Comparison of ENCODE assay signal across 16 cellular contexts in genomic region chr7:46652317-46652716, GRCh38.
DNase-seq lines count a peak whose midpoint lies in the region; ATAC-seq, FAIRE-seq and TF ChIP-seq lines count a peak whose summit lies in the region.
"Had no signal": no experiment of that assay in that cellular context is flagged by ENCODE, and none has a peak within 500 bp of the region (broad histone marks: within the 10 kb centered on the region; RNA-seq: fewer than 3 reads in every experiment).

No MANE protein-coding gene starts in this region.

- WGBS in GM12878 (ENCODE audit: insufficient coverage, insufficient replicate concordance, low lambda C conversion rate, missing lambda C conversion rate): 23% methylated on average over 4 of the region's 4 CpGs
- WGBS in urinary bladder: 90% methylated on average over 4 of the region's 4 CpGs

- no peak for DNase-seq in MCF 10A (ENCODE audit: unreplicated experiment)
- no peak for DNase-seq in breast epithelium (ENCODE audit: low spot score in 2 of 2)
- DNase-seq in GM12878 (ENCODE audit: low read depth, low spot score): no peak
- DNase-seq in keratinocyte (ENCODE audit: low read depth, low spot score): no peak
- no peak for DNase-seq in COLO668 (lab: John Stamatoyannopoulos, UW; ENCODE audit: unreplicated experiment)
- DNase-seq: CD8-positive, alpha-beta T cell; KBM-7; NCI-H1436; NCI-H2029 treated with DMSO at 0.1 percent for 48 hours; NCI-H524; SIG-M5 had no signal

- POLR2A ChIA-PET in MCF 10A (lab: Yijun Ruan, JAX): interaction anchor here (0.7 to 2.7 kb wide), 8 partner anchors 8 to 279 kb away, joined by 3 to 10 read pairs (median 4); no protein-coding TSS in a partner anchor
- POLR2A ChIA-PET in GM12878 (lab: Charles Lee): interaction anchor here (0.8 kb wide), 1 partner anchor 361 kb away, joined by 3 read pairs; no protein-coding TSS in a partner anchor

- dilution Hi-C loops in keratinocyte (cut with MboI; ENCODE audit: extremely low pct_ligation_motif_present, low sequenced_read_pairs): no loop called here

- RAD21 ChIA-PET in GM12878 (lab: Charles Lee; ENCODE audit: unreplicated experiment): interaction anchor here (0.7 to 5.6 kb wide), 9 partner anchors 9 to 294 kb away, joined by 3 to 42 read pairs (median 4); no protein-coding TSS in a partner anchor

- H3K9me3 Mint-ChIP-seq in MCF 10A (ENCODE audit: unreplicated experiment): no peaks in the 10 kb centered on the region

- H4K20me1 ChIP-seq in GM12878 (ENCODE audit: control insufficient read depth, insufficient read depth): no peaks in the 10 kb centered on the region
- no peaks in the 10 kb centered on the region for H4K20me1 ChIP-seq in keratinocyte (ENCODE audit: control insufficient read depth, extremely low read depth, insufficient read depth, low read length)
- H4K20me1 ChIP-seq: BLaER1 had no signal

- no peak for TF ChIP-seq POLR2A in breast epithelium (IDR thresholded peaks at IDR 0.05)
- no peak for TF ChIP-seq POLR2A in GM12878 (IDR thresholded peaks at IDR 0.05; ENCODE audit: low read depth, low read length)

- H3K4me3 ChIP-seq in breast epithelium (no peak overlapping the region), GM12878 (no peak overlapping the region), keratinocyte (ENCODE audit: control insufficient read depth in 2 of 3, extremely low read depth in 1 of 3, insufficient read depth in 2 of 3, low read depth in 1 of 3, low read length in 3 of 3) (peak overlapping the region in 1 of 3 experiments; percentile 6), urinary bladder (ENCODE audit: low read depth, low read length) (no peak overlapping the region)
- H3K4me3 ChIP-seq: BLaER1, HAP-1 had no signal

- H3K27me3 ChIP-seq in breast epithelium: no peaks in the 10 kb centered on the region
- H3K27me3 ChIP-seq in GM12878 (replicated peaks in 1 of 2; ENCODE audit: control insufficient read depth in 2 of 2, insufficient read depth in 2 of 2, low read length in 1 of 2): no peaks in the 10 kb centered on the region
- no peaks in the 10 kb centered on the region for H3K27me3 ChIP-seq in keratinocyte (ENCODE audit: control insufficient read depth, extremely low read depth, insufficient read depth, low read length)
- H3K27me3 ChIP-seq: BLaER1 had no signal

- intact Hi-C loops in MCF 10A (cut with micrococcal nuclease): no loop called here
- intact Hi-C loops in breast epithelium (cut with DNase I; ENCODE audit: low total_unique reads): no loop called here
- intact Hi-C loops in GM12878 (cut with micrococcal nuclease; ENCODE audit: unreplicated experiment): no loop called here

- in situ Hi-C loops in GM12878 (cut with MboI): no loop called here

- H2AFZ ChIP-seq in GM12878 (ENCODE audit: control insufficient read depth, low read depth, low read length): no peak overlapping the region
- no peak overlapping the region for H2AFZ ChIP-seq in keratinocyte (ENCODE audit: control insufficient read depth, low read length)

- H3K9me1 ChIP-seq in keratinocyte (ENCODE audit: control insufficient read depth, extremely low read depth, insufficient read depth, low read length): no peaks in the 10 kb centered on the region

- H3K36me3 ChIP-seq in breast epithelium (no peaks in the 10 kb centered on the region), GM12878 (ENCODE audit: control insufficient read depth in 2 of 2, insufficient read depth in 2 of 2, low read length in 1 of 2) (no peaks in the 10 kb centered on the region), keratinocyte (ENCODE audit: control insufficient read depth in 2 of 2, extremely low read depth in 1 of 2, insufficient read depth in 2 of 2, low read length in 2 of 2) (no peaks in the 10 kb centered on the region), urinary bladder (ENCODE audit: insufficient read depth) (no peaks in the 10 kb centered on the region)
- H3K36me3 ChIP-seq: BLaER1, HAP-1 had no signal

- H3K79me2 ChIP-seq in GM12878 (ENCODE audit: control insufficient read depth, insufficient read depth, low read length): no peaks in the 10 kb centered on the region
- H3K79me2 ChIP-seq in keratinocyte (ENCODE audit: control insufficient read depth, insufficient read depth, low read length): no peaks in the 10 kb centered on the region

- H3K4me1 ChIP-seq in breast epithelium (no peaks in the 10 kb centered on the region), GM12878 (ENCODE audit: control insufficient read depth, insufficient read depth, low read length) (no peaks in the 10 kb centered on the region), keratinocyte (ENCODE audit: control insufficient read depth, extremely low read depth, insufficient read depth, low read length) (peaks cover 39% of the 10 kb centered on the region), urinary bladder (ENCODE audit: insufficient read depth) (peaks cover 2% of the 10 kb centered on the region)
- H3K4me1 ChIP-seq: BLaER1, HAP-1 had no signal

- H3K9me3 ChIP-seq in breast epithelium: no peaks in the 10 kb centered on the region
- H3K9me3 ChIP-seq in GM12878 (replicated peaks; ENCODE audit: control insufficient read depth, insufficient read depth, low read length): no peaks in the 10 kb centered on the region
- peaks cover 4% of the 10 kb centered on the region for H3K9me3 ChIP-seq in keratinocyte (ENCODE audit: control insufficient read depth, low read depth, low read length)
- H3K9me3 ChIP-seq: HAP-1 had no signal

- H3K9ac ChIP-seq in GM12878 (ENCODE audit: control insufficient read depth, insufficient read depth, low read length): no peak overlapping the region
- peak overlapping the region; percentile 92 for H3K9ac ChIP-seq in keratinocyte (ENCODE audit: control insufficient read depth, extremely low read depth, insufficient read depth, low read length)
- H3K9ac ChIP-seq: BLaER1 had no signal

- H3K27ac ChIP-seq in breast epithelium (no peak overlapping the region), GM12878 (ENCODE audit: control insufficient read depth, insufficient read depth) (no peak overlapping the region), keratinocyte (ENCODE audit: control insufficient read depth, insufficient read depth, low read length) (peak overlapping the region; percentile 100), urinary bladder (ENCODE audit: low read depth) (peak overlapping the region; percentile 12)
- H3K27ac ChIP-seq: BLaER1 had no signal

- peak; percentile 66 for ATAC-seq in GM12878
- ATAC-seq in HG02763 (IDR thresholded peaks at IDR 0.05; ENCODE audit: unreplicated experiment): no peak
- no peak for ATAC-seq in GM21381 (IDR thresholded peaks at IDR 0.05; ENCODE audit: unreplicated experiment)
- ATAC-seq: CD8-positive, alpha-beta T cell had no signal

- peak overlapping the region; percentile 96 for H3K27ac Mint-ChIP-seq in MCF 10A (ENCODE audit: low read depth, unreplicated experiment)
- H3K27ac Mint-ChIP-seq: CD8-positive, alpha-beta T cell had no signal

- no peak overlapping the region for H3K4me3 Mint-ChIP-seq in MCF 10A (ENCODE audit: unreplicated experiment)
- H3K4me3 Mint-ChIP-seq: CD8-positive, alpha-beta T cell had no signal

- TF ChIP-seq EP300 in GM12878 (IDR thresholded peaks at IDR 0.05; ENCODE audit: borderline replicate concordance in 1 of 2, control insufficient read depth in 1 of 2, low read depth in 2 of 2, low read length in 2 of 2): peak in 1 of 2 experiments; percentile 19; a peak in 1 of 4 replicates

- no peaks in the 10 kb centered on the region for H3K27me3 Mint-ChIP-seq in MCF 10A (ENCODE audit: insufficient read depth, unreplicated experiment)

- H3K4me2 ChIP-seq in GM12878 (ENCODE audit: control insufficient read depth, insufficient read depth) (no peak overlapping the region), keratinocyte (ENCODE audit: control insufficient read depth, extremely low read depth, insufficient read depth, low read depth, low read length) (peak overlapping the region; percentile 56)
- H3K4me2 ChIP-seq: BLaER1 had no signal

- TF ChIP-seq CTCF in MCF 10A (IDR thresholded peaks at IDR 0.05; ENCODE audit: unreplicated experiment) (no peak), breast epithelium (IDR thresholded peaks at IDR 0.05) (no peak), GM12878 (IDR thresholded peaks at IDR 0.05 in 2 of 3, conservative IDR thresholded peaks at IDR 0.05 in 1 of 3; ENCODE audit: control insufficient read depth in 2 of 3, extremely low read depth in 1 of 3, insufficient read depth in 1 of 3, low read depth in 3 of 3, low read length in 3 of 3) (no peak), keratinocyte (optimal IDR thresholded peaks at IDR 0.05 in 1 of 3, IDR thresholded peaks at IDR 0.05 in 1 of 3, conservative IDR thresholded peaks at IDR 0.05 in 1 of 3; ENCODE audit: extremely low read depth in 1 of 3, insufficient read depth in 2 of 3, low read length in 3 of 3) (no peak)

- H3K36me3 Mint-ChIP-seq in MCF 10A (ENCODE audit: insufficient read depth, unreplicated experiment): no peaks in the 10 kb centered on the region
- H3K36me3 Mint-ChIP-seq: CD8-positive, alpha-beta T cell had no signal

- no peak for TF ChIP-seq RAD21 in GM12878 (IDR thresholded peaks at IDR 0.05; ENCODE audit: insufficient read depth, low read depth, low read length)

- CTCF ChIA-PET in MCF 10A (lab: Yijun Ruan, JAX): interaction anchor here (1.2 kb wide), 1 partner anchor 436 kb away, joined by 3 read pairs; no protein-coding TSS in a partner anchor
- CTCF ChIA-PET in GM12878 (lab: Yijun Ruan, JAX): interaction anchor here (0.7 to 4.7 kb wide), 3 partner anchors 9 to 110 kb away, joined by 4 to 19 read pairs (median 4); no protein-coding TSS in a partner anchor

- FAIRE-seq in GM12878 (lab: Jason Lieb, UNC) (no peak), keratinocyte (lab: Jason Lieb, UNC) (peak; percentile 5)

- no TSS peak for BruUV-seq in MCF 10A (replicated peaks; lab: Mats Ljungman, UMichigan)
- no TSS peak for BruUV-seq in GM12878 (replicated peaks; lab: Mats Ljungman, UMichigan)

- peaks cover 24% of the 10 kb centered on the region for H3K4me1 Mint-ChIP-seq in MCF 10A (ENCODE audit: insufficient read depth, unreplicated experiment)

- SMC1A ChIA-PET in GM12878 (lab: Charles Lee; ENCODE audit: uncharacterized antibody, unreplicated experiment): interaction anchor here (0.8 to 3.6 kb wide), 12 partner anchors 8 to 296 kb away, joined by 3 to 23 read pairs (median 4); no protein-coding TSS in a partner anchor

TF ChIP-seq in GM12878, 131 proteins besides CTCF, POLR2A, EP300 and RAD21:
- no peak for TF ChIP-seq WRNIP1 (IDR thresholded peaks at IDR 0.05; ENCODE audit: borderline replicate concordance, low read depth, low read length)
- no peak for TF ChIP-seq TBL1XR1 (IDR thresholded peaks at IDR 0.05; ENCODE audit: low read depth, low read length)
- TF ChIP-seq RUNX3 (IDR thresholded peaks at IDR 0.05; ENCODE audit: low read length): peak; percentile 34; the same call in 1 of the 2 replicates
- TF ChIP-seq BHLHE40 (IDR thresholded peaks at IDR 0.05; ENCODE audit: borderline replicate concordance in 1 of 2, low read depth in 2 of 2, low read length in 1 of 2): peak in 1 of 2 experiments; percentile 40; a peak in 1 of 4 replicates

Comparison
In these comparisons a context has a peak if more than half of its experiments do, and no peak if none do; other contexts are left out.
1. H3K27ac ChIP-seq: peak in keratinocyte (single experiment) and urinary bladder (single experiment); none in breast epithelium (0 of 2) and GM12878 (single experiment).